ENCODE assay signal across 7 cellular contexts in the genomic region with DNA sequence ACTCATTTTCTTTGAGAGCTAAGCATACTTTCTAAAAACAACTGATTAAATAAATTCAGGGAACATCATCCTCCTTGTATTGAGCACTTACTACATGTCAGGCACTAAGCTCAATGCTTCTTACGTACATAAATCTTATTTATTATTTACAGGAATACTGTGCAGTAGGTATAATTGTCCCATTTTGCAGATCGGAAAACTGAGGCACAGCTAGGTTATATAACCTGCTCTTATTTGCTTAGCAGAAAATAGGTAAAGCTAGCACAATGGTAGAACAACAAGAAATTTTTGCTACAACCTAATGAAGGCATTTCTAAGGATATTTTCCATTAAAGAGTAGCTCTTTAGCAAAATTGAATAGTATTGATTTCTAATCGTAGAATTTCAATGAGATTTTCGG.
"Had no signal": no experiment of that assay in that cellular context is flagged by ENCODE, and none has a peak within 500 bp of the region (broad histone marks: within the 10 kb centered on the region; RNA-seq: fewer than 3 reads in every experiment).

No MANE protein-coding gene starts in this region.

- H3K36me3 ChIP-seq: HAP-1 had no signal

- H3K9ac ChIP-seq: GM23248 had no signal

- H3K27ac ChIP-seq: GM23248, HL-60 had no signal

- H3K9me3 ChIP-seq: HAP-1 had no signal

- H3K4me1 ChIP-seq: HAP-1 had no signal

- DNase-seq: GM23248, GOT3, H7, HFFc6, KG1 had no signal

- H2AFZ ChIP-seq: GM23248 had no signal

- H3K4me3 ChIP-seq: GM23248, HAP-1 had no signal
